ENCODE assay signal across 8 cellular contexts in genomic region chr14:89418452-89418851, GRCh38.
DNase-seq lines count a peak whose midpoint lies in the region; ATAC-seq and TF ChIP-seq lines count a peak whose summit lies in the region.

No MANE protein-coding gene starts in this region.

- H3K27me3 ChIP-seq in DOHH2 (ENCODE audit: control insufficient read depth, low read length) (peaks cover 6% of the 10 kb centered on the region), neutrophil (no peaks in the 10 kb centered on the region)

- no peaks in the 10 kb centered on the region; the same call in 1 of the 2 replicates for H3F3A ChIP-seq in DOHH2 (ENCODE audit: control insufficient read depth, insufficient read depth)

- H3K36me3 ChIP-seq in DOHH2 (ENCODE audit: control insufficient read depth, low read length) (no peaks in the 10 kb centered on the region), KOPT-K1 (ENCODE audit: insufficient read depth, low read length) (no peaks in the 10 kb centered on the region; the same call in 1 of the 2 replicates), neutrophil (no peaks in the 10 kb centered on the region)

- H3K4me3 ChIP-seq in DOHH2 (ENCODE audit: low read length): peak overlapping the region; percentile 78; the same call in 1 of the 2 replicates
- H3K4me3 ChIP-seq in coronary artery: peak overlapping the region; percentile 100
- peak overlapping the region; percentile 32 to 93 for H3K4me3 ChIP-seq in neutrophil (ENCODE audit: low read depth in 1 of 2, low read length in 1 of 2)

- peak overlapping the region; percentile 94 for H3K4me2 ChIP-seq in DOHH2 (ENCODE audit: low read length)

- H3K9me3 ChIP-seq in DOHH2 (ENCODE audit: control insufficient read depth, insufficient read depth, low read length) (no peaks in the 10 kb centered on the region), KOPT-K1 (ENCODE audit: insufficient read depth, low read length, poor library complexity, severe bottlenecking) (no peaks in the 10 kb centered on the region), neutrophil (no peaks in the 10 kb centered on the region)

- peaks cover 19% of the 10 kb centered on the region for H3K79me2 ChIP-seq in DOHH2 (ENCODE audit: control insufficient read depth, low read length)

- no peak for ATAC-seq in GM18858 (IDR thresholded peaks at IDR 0.05; ENCODE audit: unreplicated experiment)

- H3K27ac ChIP-seq in DOHH2 (ENCODE audit: low read depth, low read length) (no peak overlapping the region), KOPT-K1 (ENCODE audit: low read depth, low read length, poor library complexity, severe bottlenecking) (peak overlapping the region; percentile 86), coronary artery (peak overlapping the region; percentile 91 to 95), neutrophil (peak overlapping the region; percentile 97)

- H3K4me1 ChIP-seq in DOHH2 (ENCODE audit: control insufficient read depth, low read length) (peaks cover 25% of the 10 kb centered on the region), neutrophil (ENCODE audit: control insufficient read depth in 1 of 2, insufficient read depth in 1 of 2, low read depth in 1 of 2, low read length in 1 of 2) (peaks cover 47 to 48% of the 10 kb centered on the region in 2 experiments)

- H4K20me1 ChIP-seq in DOHH2 (ENCODE audit: control insufficient read depth, insufficient read depth, low read depth, low read length): no peaks in the 10 kb centered on the region

- TF ChIP-seq CTCF in DOHH2 (IDR thresholded peaks at IDR 0.05; ENCODE audit: low read depth, low read length, poor library complexity, severe bottlenecking) (no peak), coronary artery (IDR thresholded peaks at IDR 0.05) (no peak), neutrophil (IDR thresholded peaks at IDR 0.05) (no peak), GM20000 (IDR thresholded peaks at IDR 0.05; ENCODE audit: extremely low read depth, missing control alignments) (no peak)

- no peaks in the 10 kb centered on the region for H3K9me2 ChIP-seq in DOHH2 (replicated peaks; ENCODE audit: control insufficient read depth, low read length)

- DNase-seq in coronary artery (ENCODE audit: low spot score) (no peak), SKM-1 treated with dmso at 0.1 percent for 144 hours (lab: John Stamatoyannopoulos, UW; ENCODE audit: unreplicated experiment) (no peak), GM20000 (ENCODE audit: low spot score) (no peak), NCI-H1092 (lab: John Stamatoyannopoulos, UW) (no peak)
